ENCODE assay signal across 8 cellular contexts in genomic region chr6:142819603-142820335, GRCh38.
DNase-seq lines count a peak whose midpoint lies in the region; ATAC-seq, FAIRE-seq and TF ChIP-seq lines count a peak whose summit lies in the region.

No MANE protein-coding gene starts in this region.

- intact Hi-C loops in Panc1 (cut with micrococcal nuclease; ENCODE audit: unreplicated experiment), result no loop called here
- intact Hi-C loops in lower lobe of right lung (cut with DNase I), result no loop called here

- peak overlapping the region; percentile 62 for H3K9ac ChIP-seq in astrocyte (ENCODE audit: low read length)

- H3K27me3 ChIP-seq in Panc1 (ENCODE audit: control insufficient read depth, insufficient read depth, low read length) (no peaks in the 10 kb centered on the region), astrocyte (ENCODE audit: insufficient read depth, low read length) (no peaks in the 10 kb centered on the region), lower lobe of right lung (ENCODE audit: low read depth) (no peaks in the 10 kb centered on the region), suprapubic skin (no peaks in the 10 kb centered on the region)

- BruUV-seq in Panc1 (replicated peaks; lab: Mats Ljungman, UMichigan), result no TSS peak

- H2AFZ ChIP-seq in astrocyte (ENCODE audit: low read depth, low read length), result no peak overlapping the region

- peak overlapping the region; percentile 79 for H3K4me2 ChIP-seq in astrocyte (ENCODE audit: low read length)

- no peak for FAIRE-seq in astrocyte (lab: Jason Lieb, UNC)

- H3K4me1 ChIP-seq in Panc1 (ENCODE audit: control insufficient read depth, insufficient read depth, low read length) (peaks cover 15% of the 10 kb centered on the region), astrocyte (ENCODE audit: insufficient read depth, low read length) (peaks cover 15% of the 10 kb centered on the region), lower lobe of right lung (peaks cover 31% of the 10 kb centered on the region), suprapubic skin (peaks cover 49% of the 10 kb centered on the region)

- 19% methylated on average over 8 of the region's 8 CpGs for WGBS in suprapubic skin

- peak; percentile 74 for DNase-seq in activated CD8-positive, alpha-beta memory T cell treated with anti-CD3 and anti-CD28 coated beads for 24 hours
- no peak for DNase-seq in activated CD8-positive, alpha-beta memory T cell treated with anti-CD3 and anti-CD28 coated beads, Interleukin-2, amount 50 U/mL, for 48 hours
- no peak for DNase-seq in Panc1 (ENCODE audit: low read depth, low spot score)
- peak; percentile 66 for DNase-seq in astrocyte (ENCODE audit: low read depth)
- no peak for DNase-seq in lower lobe of right lung
- DNase-seq in suprapubic skin (ENCODE audit: low spot score in 2 of 2), result no peak
- no peak for DNase-seq in HK-2 (ENCODE audit: unreplicated experiment)

- in situ Hi-C loops in Panc1 (cut with HindIII; ENCODE audit: low pct_unique_long_range_greater_than_20kb, low sequenced_read_pairs), result no loop called here

- TF ChIP-seq EP300 in suprapubic skin (IDR thresholded peaks at IDR 0.05), result no peak

- TF ChIP-seq POLR2A in suprapubic skin (IDR thresholded peaks at IDR 0.05), result no peak

- peak overlapping the region; percentile 39 to 65 for H3K4me3 ChIP-seq in Panc1 (ENCODE audit: low read depth in 2 of 2, low read length in 2 of 2)
- H3K4me3 ChIP-seq in astrocyte (ENCODE audit: insufficient read depth, low read depth, low read length), result peak overlapping the region; percentile 25
- H3K4me3 ChIP-seq in lower lobe of right lung, result peak overlapping the region; percentile 52
- peak overlapping the region; percentile 35 for H3K4me3 ChIP-seq in suprapubic skin

- peak overlapping the region; percentile 87 for H3K27ac Mint-ChIP-seq in astrocyte (ENCODE audit: unreplicated experiment)

- CTCF ChIA-PET in Panc1 (lab: Charles Lee), result no interaction called here

- peak overlapping the region; percentile 85 for H3K27ac ChIP-seq in Panc1 (ENCODE audit: low read length)
- peak overlapping the region; percentile 38 for H3K27ac ChIP-seq in astrocyte (ENCODE audit: low read depth, low read length)
- peak overlapping the region; percentile 62 for H3K27ac ChIP-seq in lower lobe of right lung
- H3K27ac ChIP-seq in suprapubic skin, result peak overlapping the region; percentile 14

- peak; percentile 52 for ATAC-seq in HG02981 (IDR thresholded peaks at IDR 0.05; ENCODE audit: unreplicated experiment)
- peak; percentile 85 for ATAC-seq in Panc1
- peak; percentile 46 to 78 for ATAC-seq in lower lobe of right lung

- no peaks in the 10 kb centered on the region for H3K27me3 Mint-ChIP-seq in astrocyte (ENCODE audit: low read depth, unreplicated experiment)

- no peaks in the 10 kb centered on the region for H4K20me1 ChIP-seq in astrocyte (ENCODE audit: insufficient read depth, low read length)

- H3K9me3 Mint-ChIP-seq in astrocyte (ENCODE audit: unreplicated experiment), result no peaks in the 10 kb centered on the region

- no peaks in the 10 kb centered on the region for H3K9me3 ChIP-seq in Panc1 (ENCODE audit: control insufficient read depth, insufficient read depth, low read depth, low read length)
- no peaks in the 10 kb centered on the region for H3K9me3 ChIP-seq in astrocyte (ENCODE audit: insufficient read depth, low read depth, low read length)
- H3K9me3 ChIP-seq in lower lobe of right lung, result no peaks in the 10 kb centered on the region
- no peaks in the 10 kb centered on the region for H3K9me3 ChIP-seq in suprapubic skin

- H3K79me2 ChIP-seq in astrocyte (ENCODE audit: insufficient read depth, low read length), result peaks cover 50% of the 10 kb centered on the region

- TF ChIP-seq CTCF in Panc1 (IDR thresholded peaks at IDR 0.05) (no peak), astrocyte (IDR thresholded peaks at IDR 0.05; ENCODE audit: insufficient read depth, low read depth, low read length) (no peak), lower lobe of right lung (IDR thresholded peaks at IDR 0.05) (no peak), suprapubic skin (IDR thresholded peaks at IDR 0.05) (no peak)

- peaks cover 6% of the 10 kb centered on the region for H3K4me1 Mint-ChIP-seq in astrocyte (ENCODE audit: low read depth, unreplicated experiment)

- no peak overlapping the region for H3K4me3 Mint-ChIP-seq in astrocyte (ENCODE audit: unreplicated experiment)

- H3K36me3 ChIP-seq in Panc1 (ENCODE audit: control insufficient read depth, insufficient read depth, low read length) (no peaks in the 10 kb centered on the region), astrocyte (ENCODE audit: insufficient read depth, low read length) (no peaks in the 10 kb centered on the region), lower lobe of right lung (no peaks in the 10 kb centered on the region), suprapubic skin (no peaks in the 10 kb centered on the region)

- POLR2A ChIA-PET in Panc1 (lab: Charles Lee), result no interaction called here

- H3K36me3 Mint-ChIP-seq in astrocyte (ENCODE audit: low read depth, unreplicated experiment), result peaks cover 3% of the 10 kb centered on the region

Comparison
In these comparisons a context has a peak if more than half of its experiments do, and no peak if none do; other contexts are left out.
1. DNase-seq: peak in activated CD8-positive, alpha-beta memory T cell treated with anti-CD3 and anti-CD28 coated beads for 24 hours (single experiment) and astrocyte (single experiment); none in activated CD8-positive, alpha-beta memory T cell treated with anti-CD3 and anti-CD28 coated beads, Interleukin-2, amount 50 U/mL, for 48 hours (single experiment), Panc1 (single experiment), lower lobe of right lung (single experiment), suprapubic skin (0 of 2) and HK-2 (single experiment).
2. H3K27ac ChIP-seq: peak in every context shown above with its lines; median percentile 85 in Panc1; 62 in lower lobe of right lung; 38 in astrocyte; 14 in suprapubic skin.
3. Peak in every context shown above with its lines, with median percentiles within 50 percentile points of each other: ATAC-seq and H3K4me3 ChIP-seq.